Comparison of ENCODE assay signal across 1 cellular context in genomic region chr10:47024399-47025252, GRCh38.
TF ChIP-seq lines count a peak whose summit lies in the region.

No MANE protein-coding gene starts in this region.

TF ChIP-seq in K562, 482 proteins besides CTCF, POLR2A, EP300 and RAD21 (continued from another document):
- TF ChIP-seq TFAP4 (CRISPR knock-in tag; IDR thresholded peaks at IDR 0.05; ENCODE audit: borderline replicate concordance) (peak; percentile 30; the same call in 1 of the 2 replicates), CTCFL (IDR thresholded peaks at IDR 0.05; ENCODE audit: borderline replicate concordance, insufficient read depth, low read depth, low read length, poor library complexity, severe bottlenecking) (peak; percentile 65), SMC3 (conservative IDR thresholded peaks at IDR 0.05; ENCODE audit: insufficient read depth, low read depth, low read length) (peak; percentile 76), C11orf30 (IDR thresholded peaks at IDR 0.05; ENCODE audit: low read depth) (peak; percentile 54; the same call in 1 of the 2 replicates), MAFF (IDR thresholded peaks at IDR 0.05; ENCODE audit: low read length) (peak; percentile 62), MAFG (tag; conservative IDR thresholded peaks at IDR 0.05) (peak; percentile 83), FOXP4 (CRISPR knock-in tag; IDR thresholded peaks at IDR 0.05; ENCODE audit: borderline replicate concordance) (no peak), DEAF1 (CRISPR knock-in tag; IDR thresholded peaks at IDR 0.05) (0 out of 2 replicates have a peak, but pooled peaks have one; percentile 22)
